ENCODE assay signal across 9 cellular contexts in genomic region chr6:30612213-30612612, GRCh38. TPM values are rescaled to one million over a fixed set of nuclear protein-coding genes. Genes with fewer than 3 reads are reported as not detected.
A peak's percentile ranks its signal among the peaks of the same experiment; 100 is the strongest.
DNase-seq lines count a peak whose midpoint lies in the region; ATAC-seq and TF ChIP-seq lines count a peak whose summit lies in the region.
"Had no signal": no experiment of that assay in that cellular context is flagged by ENCODE, and none has a peak within 500 bp of the region (broad histone marks: within the 10 kb centered on the region; RNA-seq: fewer than 3 reads in every experiment).

No MANE protein-coding gene starts in this region.

- peaks cover 44 to 83% (median 67%) of the 10 kb centered on the region in 3 experiments for H3K36me3 Mint-ChIP-seq in H9 (ENCODE audit: insufficient read depth in 1 of 3, low read depth in 3 of 3)

- no peak overlapping the region for H3K4ac ChIP-seq in H9 (ENCODE audit: low read depth, low read length)

- H3K9ac ChIP-seq in H9 (ENCODE audit: extremely low read depth, insufficient read length, low read length) (no peak overlapping the region), adipocyte (ENCODE audit: low read length) (no peak overlapping the region), liver (ENCODE audit: low read depth in 1 of 2, low read length in 2 of 2) (no peak overlapping the region)

- DNase-seq in AG08395 (ENCODE audit: low spot score): peak; percentile 46
- DNase-seq in H9: no peak
- DNase-seq in adipocyte (ENCODE audit: low read depth): peak; percentile 65
- DNase-seq in NCI-H2196 (lab: John Stamatoyannopoulos, UW; ENCODE audit: unreplicated experiment): no peak
- no peak for DNase-seq in SK-N-DZ (ENCODE audit: low spot score)
- no peak for DNase-seq in stimulated activated naive CD8-positive, alpha-beta T cell treated with anti-CD3 and anti-CD28 coated beads, Interleukin-15, Interleukin-2, amounts not matched to agents 100 U/mL and 50 U/mL, for 24 hours
- DNase-seq in COLO668 (lab: John Stamatoyannopoulos, UW; ENCODE audit: unreplicated experiment): no peak
- DNase-seq: RPMI8226 had no signal

- H3K27ac Mint-ChIP-seq in H9: no peak overlapping the region; a peak in 1 of 7 replicates

- H3K27me3 ChIP-seq in H9 (ENCODE audit: insufficient read depth, low read length) (no peaks in the 10 kb centered on the region), adipocyte (replicated peaks; ENCODE audit: control insufficient read depth, insufficient read depth, low read length) (no peaks in the 10 kb centered on the region), liver (ENCODE audit: control insufficient read depth in 4 of 4, insufficient read depth in 4 of 4, low read length in 3 of 4) (no peaks in the 10 kb centered on the region)

- no peak overlapping the region for H3K27ac ChIP-seq in H9 (ENCODE audit: insufficient read length, low read depth, low read length)
- no peak overlapping the region for H3K27ac ChIP-seq in liver (ENCODE audit: low read depth in 1 of 2, low read length in 2 of 2)

- H3K9me3 ChIP-seq in H9 (ENCODE audit: control insufficient read depth, low read depth, low read length) (no peaks in the 10 kb centered on the region), adipocyte (ENCODE audit: control insufficient read depth, low read length) (no peaks in the 10 kb centered on the region), liver (ENCODE audit: control insufficient read depth in 4 of 4, low read length in 3 of 4) (no peaks in the 10 kb centered on the region)

- no peak overlapping the region for H4K91ac ChIP-seq in H9 (ENCODE audit: insufficient read length, low read depth, low read length)

- H3K36me3 ChIP-seq in adipocyte (ENCODE audit: control insufficient read depth, insufficient read depth, low read length, severe bottlenecking): peaks cover 38% of the 10 kb centered on the region
- peaks cover 10 to 25% (median 23%) of the 10 kb centered on the region in 4 donors for H3K36me3 ChIP-seq in liver (ENCODE audit: control insufficient read depth in 4 of 4, insufficient read depth in 3 of 4, low read depth in 1 of 4, low read length in 3 of 4)

- no peak overlapping the region for H2AFZ ChIP-seq in H9 (ENCODE audit: low read length)

- no peaks in the 10 kb centered on the region for H3K79me1 ChIP-seq in H9 (ENCODE audit: insufficient read depth, low read depth, low read length, poor library complexity, severe bottlenecking)

- TF ChIP-seq CTCF in H9 (conservative IDR thresholded peaks at IDR 0.05): peak; percentile 44
- peak; percentile 24 for TF ChIP-seq CTCF in liver (IDR thresholded peaks at IDR 0.05; ENCODE audit: low read depth, low read length, missing input control)

- no peak overlapping the region for H2AK5ac ChIP-seq in H9 (ENCODE audit: insufficient read length, low read length)

- H2BK5ac ChIP-seq in H9 (ENCODE audit: insufficient read length, low read length): no peak overlapping the region

- no peak overlapping the region for H4K8ac ChIP-seq in H9 (replicated peaks; ENCODE audit: insufficient read length, low read depth, low read length)

- H3K4me3 ChIP-seq in adipocyte (ENCODE audit: low read length) (no peak overlapping the region), liver (ENCODE audit: low read depth in 1 of 3, low read length in 3 of 3) (no peak overlapping the region)

- no peak overlapping the region for H3K18ac ChIP-seq in H9 (ENCODE audit: insufficient read length, low read depth, low read length)

- H3T11ph ChIP-seq in H9 (ENCODE audit: low read length): no peak overlapping the region

- ATAC-seq in stimulated activated naive CD8-positive, alpha-beta T cell treated with anti-CD3 and anti-CD28 coated beads, Interleukin-15, Interleukin-2, amounts not matched to agents 100 U/mL and 50 U/mL, for 24 hours: no peak

- H4K20me1 ChIP-seq in H9 (ENCODE audit: control insufficient read depth, insufficient read depth, insufficient read length): no peaks in the 10 kb centered on the region

- H2BK20ac ChIP-seq in H9 (ENCODE audit: low read depth, low read length, poor library complexity, severe bottlenecking): no peak overlapping the region

- H3K4me1 ChIP-seq in H9 (ENCODE audit: insufficient read depth, low read length) (peaks cover 4% of the 10 kb centered on the region; the same call in 1 of the 2 replicates), adipocyte (ENCODE audit: control insufficient read depth, insufficient read depth, low read length) (peaks cover 51% of the 10 kb centered on the region), liver (ENCODE audit: control insufficient read depth in 4 of 4, insufficient read depth in 4 of 4, low read length in 3 of 4) (peaks cover 2 to 23% (median 7%) of the 10 kb centered on the region in 4 donors)

- H3K4me1 Mint-ChIP-seq in H9: peaks cover 31 to 39% of the 10 kb centered on the region in 2 experiments

- H3K56ac ChIP-seq in H9 (ENCODE audit: insufficient read length, low read depth, low read length): no peak overlapping the region

- no peak overlapping the region for H2BK12ac ChIP-seq in H9 (ENCODE audit: insufficient read length, low read depth, low read length)

- no peak overlapping the region for H4K5ac ChIP-seq in H9 (ENCODE audit: insufficient read length, low read depth, low read length)

- H3K79me2 ChIP-seq in H9 (ENCODE audit: insufficient read depth, low read length): peaks cover 2% of the 10 kb centered on the region; the same call in 1 of the 2 replicates

- no CpG with 5 or more reads among the region's 1 CpG for WGBS in H9 (ENCODE audit: extremely low coverage, insufficient read length, low lambda C conversion rate)
- WGBS in liver: 78% methylated on average over 1 of the region's 1 CpG

- no peak overlapping the region for H3K4me2 ChIP-seq in H9 (ENCODE audit: insufficient read depth, insufficient read length, low read length)

- no peak overlapping the region for H3K14ac ChIP-seq in H9 (ENCODE audit: insufficient read depth, low read length)

- peak in 1 of 2 donors; percentile 40 for TF ChIP-seq RAD21 in liver (IDR thresholded peaks at IDR 0.05)

- H3K4me3 Mint-ChIP-seq in H9: no peak overlapping the region

- peaks cover 8 to 12% of the 10 kb centered on the region in 2 experiments; a peak in 3 of 5 replicates for H3K9me3 Mint-ChIP-seq in H9

- no peak overlapping the region for H2BK120ac ChIP-seq in H9 (ENCODE audit: low read depth, low read length, poor library complexity, severe bottlenecking)

- H3K23ac ChIP-seq in H9 (ENCODE audit: insufficient read length, low read depth, low read length): no peak overlapping the region

- H2BK15ac ChIP-seq in H9 (ENCODE audit: low read depth, low read length): no peak overlapping the region

- H3K23me2 ChIP-seq in H9 (ENCODE audit: insufficient read length, low read depth, low read length, poor library complexity, severe bottlenecking): peaks cover 15% of the 10 kb centered on the region

- H3K27me3 Mint-ChIP-seq in H9 (ENCODE audit: low read depth): no peaks in the 10 kb centered on the region; the same call in 1 of the 2 replicates

TF ChIP-seq in liver, 16 proteins besides CTCF, POLR2A, EP300 and RAD21:
- TF ChIP-seq FOXA1 (IDR thresholded peaks at IDR 0.05) (no peak), HNF4A (conservative IDR thresholded peaks at IDR 0.05) (no peak)

RNA-seq across cellular contexts. Expression of gene PPP1R10, which starts 4.8 kb away (rescaled TPM):
- total RNA-seq in H9 (2021) (123 and 126 TPM in 2 replicates), liver (10 to 100 TPM; 11.1 to 21.1 TPM)
- polyA plus RNA-seq in liver: 10 to 100 TPM; 14.1 to 14.2 TPM
- 20.8 and 27.2 TPM in 2 replicates for polyA plus RNA-seq in SK-N-DZ (2014; cell fraction: cytosol; rRNA removed)
- 31.9 and 45.8 TPM in 2 replicates for polyA plus RNA-seq in SK-N-DZ (2014; cell fraction: nucleus; rRNA removed)

RNA-seq across cellular contexts. Expression of gene MRPS18B, which starts 5.4 kb away (rescaled TPM):
- total RNA-seq in H9 (2021) (49.7 and 54.0 TPM in 2 replicates), liver (10 to 100 TPM; 50.5 to 58.6 TPM)
- 10 to 100 TPM; 80.2 to 81.9 TPM for polyA plus RNA-seq in liver
- 109 and 123 TPM in 2 replicates for polyA plus RNA-seq in SK-N-DZ (2014; cell fraction: cytosol; rRNA removed)
- polyA plus RNA-seq in SK-N-DZ (2014; cell fraction: nucleus; rRNA removed): 19.2 and 32.6 TPM in 2 replicates

RNA-seq across cellular contexts. Expression of gene ATAT1, which starts 14.5 kb away (rescaled TPM):
- total RNA-seq in H9 (2021) (19.6 and 20.1 TPM in 2 replicates), liver (1 to 10 TPM; 2.1 to 3.3 TPM)
- polyA plus RNA-seq in liver: 1 to 10 TPM; 2.6 to 5.4 TPM
- polyA plus RNA-seq in SK-N-DZ (2014; cell fraction: cytosol; rRNA removed): 12.6 and 14.2 TPM in 2 replicates
- polyA plus RNA-seq in SK-N-DZ (2014; cell fraction: nucleus; rRNA removed): 32.5 and 75.5 TPM in 2 replicates

RNA-seq across cellular contexts. Expression of gene C6orf136, which starts 34.7 kb away (rescaled TPM):
- total RNA-seq in H9 (2021): 22.2 and 23.9 TPM in 2 replicates
- 1 to 10 TPM; 2.0 to 8.9 TPM for total RNA-seq in liver
- 10 to 100 TPM; 10.8 to 12.0 TPM for polyA plus RNA-seq in liver
- polyA plus RNA-seq in SK-N-DZ (2014; cell fraction: cytosol; rRNA removed): 10.5 and 11.0 TPM in 2 replicates
- 23.2 and 46.9 TPM in 2 replicates for polyA plus RNA-seq in SK-N-DZ (2014; cell fraction: nucleus; rRNA removed)

RNA-seq across cellular contexts. Expression of gene ABCF1, which starts 41.0 kb away (rescaled TPM):
- 118 TPM in 2 replicates for total RNA-seq in H9 (2021)
- 10 to 100 TPM; 20.4 to 33.9 TPM for total RNA-seq in liver
- 10 to 100 TPM; 25.0 to 27.2 TPM for polyA plus RNA-seq in liver
- 36.0 and 46.5 TPM in 2 replicates for polyA plus RNA-seq in SK-N-DZ (2014; cell fraction: cytosol; rRNA removed)
- 49.0 and 49.4 TPM in 2 replicates for polyA plus RNA-seq in SK-N-DZ (2014; cell fraction: nucleus; rRNA removed)

Comparison
In these comparisons a context has a peak if more than half of its experiments do, and no peak if none do; other contexts are left out.
1. DNase-seq: peak in AG08395 (single experiment) and adipocyte (single experiment); none in H9 (single experiment), NCI-H2196 (single experiment), SK-N-DZ (single experiment), stimulated activated naive CD8-positive, alpha-beta T cell treated with anti-CD3 and anti-CD28 coated beads, Interleukin-15, Interleukin-2, amounts not matched to agents 100 U/mL and 50 U/mL, for 24 hours (single experiment) and COLO668 (single experiment).